ENCODE assay signal across 7 cellular contexts in genomic region chr3:185909913-185910312, GRCh38. TPM values are rescaled to one million over a fixed set of nuclear protein-coding genes. Genes with fewer than 3 reads are reported as not detected.
DNase-seq lines count a peak whose midpoint lies in the region; ATAC-seq, FAIRE-seq and TF ChIP-seq lines count a peak whose summit lies in the region.
"Not testable (repeated sequence)": the region's sequence is repeated elsewhere in the genome, so short reads cannot be mapped to it uniquely, and the experiment has no call there.

No MANE protein-coding gene starts in this region.

- not testable (repeated sequence) for TF ChIP-seq EP300 in K562 (IDR thresholded peaks at IDR 0.05; ENCODE audit: low read length)

- H3K9me3 Mint-ChIP-seq in activated T-cell treated with anti-CD3 and anti-CD28 coated beads, Interleukin-2, amount 50 U/mL, for 72 hours; immature natural killer cell; natural killer cell; neural progenitor cell: not testable (repeated sequence)

- H3K9ac ChIP-seq in K562 (ENCODE audit: insufficient read depth in 1 of 2, low read depth in 2 of 2, low read length in 2 of 2); neural progenitor cell: not testable (repeated sequence)

- CTCF ChIA-PET in HEK293 (lab: Yijun Ruan, JAX): not testable (repeated sequence)
- CTCF ChIA-PET in K562 (lab: Yijun Ruan, JAX; ENCODE audit: low intra/inter-chr PET ratio): interaction anchor here (0.7 kb wide), 1 partner anchor 338 kb away, joined by 3 read pairs; no protein-coding TSS in a partner anchor

- not testable (repeated sequence) for H3K36me3 Mint-ChIP-seq in T-helper 17 cell (ENCODE audit: low read depth); activated T-cell treated with anti-CD3 and anti-CD28 coated beads, Interleukin-2, amount 50 U/mL, for 72 hours (ENCODE audit: insufficient read depth in 2 of 2); immature natural killer cell; natural killer cell
- peaks cover 10% of the 10 kb centered on the region for H3K36me3 Mint-ChIP-seq in neural progenitor cell

- H3K4me3 Mint-ChIP-seq in T-helper 17 cell (peak overlapping the region; percentile 3), natural killer cell (peak overlapping the region; percentile 17), neural progenitor cell (peak overlapping the region; percentile 38)
- not testable (repeated sequence) for H3K4me3 Mint-ChIP-seq in activated T-cell treated with anti-CD3 and anti-CD28 coated beads, Interleukin-2, amount 50 U/mL, for 72 hours; immature natural killer cell

- H3K4me1 Mint-ChIP-seq in T-helper 17 cell; activated T-cell treated with anti-CD3 and anti-CD28 coated beads, Interleukin-2, amount 50 U/mL, for 72 hours (ENCODE audit: low read depth); neural progenitor cell: not testable (repeated sequence)
- peaks cover 6 to 17% of the 10 kb centered on the region in 2 donors for H3K4me1 Mint-ChIP-seq in immature natural killer cell
- peaks cover 13 to 17% of the 10 kb centered on the region in 2 donors for H3K4me1 Mint-ChIP-seq in natural killer cell

- in situ Hi-C loops in K562 (cut with MboI): not testable (repeated sequence)

- not testable (repeated sequence) for H3K9me1 ChIP-seq in K562 (ENCODE audit: control insufficient read depth, insufficient read depth, low read length)

- not testable (repeated sequence) for DNase-seq in T-helper 17 cell; activated T-cell treated with anti-CD3 and anti-CD28 coated beads, Interleukin-2, amount 50 U/mL, for 72 hours; K562 (ENCODE audit: extremely low read depth in 1 of 4, low spot score in 3 of 4); immature natural killer cell; natural killer cell; neural progenitor cell (ENCODE audit: low spot score)

- not testable (repeated sequence) for H3K27me3 ChIP-seq in K562 (ENCODE audit: control insufficient read depth in 2 of 2, insufficient read depth in 2 of 2, low read length in 2 of 2); neural progenitor cell

- H3K27ac ChIP-seq in HEK293 (ENCODE audit: extremely low read depth, low read depth, low read length); K562 (ENCODE audit: extremely low read depth, low read depth, low read length); neural progenitor cell: not testable (repeated sequence)

- TF ChIP-seq CTCF in HEK293 (tag by site-specific recombination; IDR thresholded peaks at IDR 0.05); K562 (IDR thresholded peaks at IDR 0.05 in 2 of 3, conservative IDR thresholded peaks at IDR 0.05 in 1 of 3; ENCODE audit: insufficient read depth in 2 of 3, low read depth in 1 of 3, low read length in 3 of 3); natural killer cell (IDR thresholded peaks at IDR 0.05); neural progenitor cell (IDR thresholded peaks at IDR 0.05): not testable (repeated sequence)

- TF ChIP-seq RAD21 in K562 (CRISPR knock-in tag; conservative IDR thresholded peaks at IDR 0.05 in 1 of 2, IDR thresholded peaks at IDR 0.05 in 1 of 2): not testable (repeated sequence)

- BruUV-seq in K562 (replicated peaks; lab: Mats Ljungman, UMichigan): not testable (repeated sequence)

- not testable (repeated sequence) for H2AFZ ChIP-seq in K562 (ENCODE audit: low read depth, low read length); neural progenitor cell (replicated peaks)

- intact Hi-C loops in K562 (cut with micrococcal nuclease): loop anchor here (5.0 to 10.0 kb wide), 2 partner anchors 178 to 245 kb away; no protein-coding TSS in a partner anchor
- intact Hi-C loops in natural killer cell (cut with micrococcal nuclease): not testable (repeated sequence)

- POLR2A ChIA-PET in HEK293 (lab: Yijun Ruan, JAX): not testable (repeated sequence)
- POLR2A ChIA-PET in K562 (lab: Yijun Ruan, JAX): interaction anchor here (0.6 to 0.7 kb wide), 2 partner anchors 28 to 627 kb away, joined by 3 to 4 read pairs; partner anchors contain the start of gene TRA2B

- not testable (repeated sequence) for H3K9me3 ChIP-seq in HEK293 (ENCODE audit: control insufficient read depth, insufficient read depth, low read depth, low read length); T-helper 17 cell (ENCODE audit: control insufficient read depth, low read length, poor library complexity, severe bottlenecking); K562 (replicated peaks; ENCODE audit: control insufficient read depth, insufficient read depth, low read depth, low read length); neural progenitor cell (ENCODE audit: low read depth)

- not testable (repeated sequence) for H3K79me2 ChIP-seq in K562 (ENCODE audit: control insufficient read depth, insufficient read depth, low read length)
- peaks cover 12% of the 10 kb centered on the region for H3K79me2 ChIP-seq in neural progenitor cell (ENCODE audit: low read depth)

- 40% methylated on average over 4 of the region's 4 CpGs for WGBS in K562 (ENCODE audit: insufficient coverage, low coverage, missing lambda C conversion rate)

- H3K27me3 Mint-ChIP-seq in T-helper 17 cell; activated T-cell treated with anti-CD3 and anti-CD28 coated beads, Interleukin-2, amount 50 U/mL, for 72 hours (ENCODE audit: low read depth); natural killer cell (ENCODE audit: low read depth in 2 of 2); neural progenitor cell (ENCODE audit: insufficient read depth, low read depth): not testable (repeated sequence)
- H3K27me3 Mint-ChIP-seq in immature natural killer cell (ENCODE audit: low read depth in 3 of 3): peaks cover 11 to 15% (median 13%) of the 10 kb centered on the region in 3 donors

- not testable (repeated sequence) for TF ChIP-seq POLR2A in K562 (conservative IDR thresholded peaks at IDR 0.05)

- H3K4me1 ChIP-seq in HEK293 (ENCODE audit: control insufficient read depth, insufficient read depth, low read length); K562 (replicated peaks in 1 of 2; ENCODE audit: control insufficient read depth in 2 of 2, insufficient read depth in 2 of 2, low read length in 2 of 2); neural progenitor cell: not testable (repeated sequence)

- peaks cover 0 to 21% of the 10 kb centered on the region in 2 experiments; a peak in 2 of 3 replicates for H3K36me3 ChIP-seq in HEK293 (ENCODE audit: control insufficient read depth in 2 of 2, insufficient read depth in 1 of 2, low read length in 2 of 2)
- H3K36me3 ChIP-seq in K562 (ENCODE audit: control insufficient read depth, insufficient read depth, low read length): peaks cover 12% of the 10 kb centered on the region; the same call in 2 of the 3 replicates
- not testable (repeated sequence) for H3K36me3 ChIP-seq in neural progenitor cell

- peaks cover 42% of the 10 kb centered on the region for H3F3A ChIP-seq in neural progenitor cell (ENCODE audit: low read depth)

- H4K20me1 ChIP-seq in K562 (replicated peaks; ENCODE audit: control insufficient read depth, insufficient read depth, low read length): not testable (repeated sequence)
- H4K20me1 ChIP-seq in neural progenitor cell (ENCODE audit: low read depth): peaks cover 32% of the 10 kb centered on the region

- ATAC-seq in T-helper 17 cell; activated T-cell treated with anti-CD3 and anti-CD28 coated beads, Interleukin-2, amount 50 U/mL, for 72 hours (replicated peaks in 1 of 2); K562; natural killer cell: not testable (repeated sequence)

- not testable (repeated sequence) for FAIRE-seq in K562 (lab: Jason Lieb, UNC)

- H3K27ac Mint-ChIP-seq in T-helper 17 cell: peak overlapping the region; percentile 39
- peak overlapping the region; percentile 3 for H3K27ac Mint-ChIP-seq in activated T-cell treated with anti-CD3 and anti-CD28 coated beads, Interleukin-2, amount 50 U/mL, for 72 hours
- H3K27ac Mint-ChIP-seq in immature natural killer cell: peak overlapping the region in 4 of 6 donors; percentile 45 to 65 (median 60)
- H3K27ac Mint-ChIP-seq in natural killer cell: peak overlapping the region; percentile 37 to 83
- H3K27ac Mint-ChIP-seq in neural progenitor cell: not testable (repeated sequence)

- not testable (repeated sequence) for H3K4me2 ChIP-seq in K562 (ENCODE audit: insufficient read depth, low read length); neural progenitor cell

- not testable (repeated sequence) for H3K4me3 ChIP-seq in HEK293 (ENCODE audit: low read depth, low read length); K562; neural progenitor cell

RNA-seq across cellular contexts. Expression of gene TRA2B, which starts 27.9 kb away (rescaled TPM):
- 100 to 1,000 TPM; 542 to 637 TPM for total RNA-seq in T-helper 17 cell
- 100 to 1,000 TPM; 215 to 233 TPM for total RNA-seq in activated T-cell treated with anti-CD3 and anti-CD28 coated beads, Interleukin-2, amount 50 U/mL, for 72 hours
- 267 and 677 TPM in 2 replicates for total RNA-seq in K562 (2011; cell fraction: chromatin; rRNA removed; ENCODE audit: low replicate concordance)
- 155 and 196 TPM in 2 replicates for total RNA-seq in K562 (2011; cell fraction: nucleolus; rRNA removed)
- total RNA-seq in K562 (2011; cell fraction: nucleoplasm; rRNA removed): 358 and 568 TPM in 2 replicates
- total RNA-seq in K562 (2014; rRNA removed): 345 and 451 TPM in 2 replicates
- total RNA-seq in K562 (2014; rRNA removed; fragmentation: Illumina TruSeq; extraction: Trizol): 278 and 286 TPM in 2 replicates
- total RNA-seq in K562 (2015; rRNA removed; fragmentation: Illumina TruSeq; extraction: Trizol): 385 and 411 TPM in 2 replicates
- 244 and 254 TPM in 2 replicates for total RNA-seq in K562 (2021)
- polyA plus RNA-seq in K562 (2011; rRNA removed): 224 and 295 TPM in 2 replicates
- polyA plus RNA-seq in K562 (2011; cell fraction: cytosol; rRNA removed): 154 and 160 TPM in 2 replicates
- 311 and 318 TPM in 2 replicates for polyA plus RNA-seq in K562 (2011; cell fraction: nucleus; rRNA removed)
- 166 and 283 TPM in 2 replicates for polyA plus RNA-seq in K562 (2012)
- polyA plus RNA-seq in K562 (2014; fragmentation: Illumina TruSeq; extraction: Trizol): 285 and 300 TPM in 2 replicates
- polyA plus RNA-seq in K562 (2014; fragmentation: Nextera tagmentation; extraction: Ambion mirVana): 100 to 1,000 TPM; 105 to 132 TPM
- polyA plus RNA-seq in K562 (2014; rRNA removed): 260 and 286 TPM in 2 replicates
- 355 and 364 TPM in 2 replicates for polyA minus RNA-seq in K562 (2011; rRNA and poly(A)+ RNA removed)
- polyA minus RNA-seq in K562 (2011; cell fraction: cytosol; rRNA and poly(A)+ RNA removed): 218 and 232 TPM in 2 replicates
- 402 and 570 TPM in 2 replicates for polyA minus RNA-seq in K562 (2011; cell fraction: nucleus; rRNA and poly(A)+ RNA removed)
- 100 to 1,000 TPM; 133 to 223 (median 191) TPM for polyA plus RNA-seq in immature natural killer cell
- 100 to 1,000 TPM; 565 to 669 (median 596) TPM for total RNA-seq in natural killer cell
- 310 and 431 TPM in 2 replicates for total RNA-seq in neural progenitor cell (ENCODE audit: low replicate concordance)
